ENCODE assay signal across 20 cellular contexts in genomic region chr12:52452101-52452500, GRCh38. TPM values are rescaled to one million over a fixed set of nuclear protein-coding genes. Genes with fewer than 3 reads are reported as not detected.
"Had no signal": no experiment of that assay in that cellular context is flagged by ENCODE, and none has a peak within 500 bp of the region (broad histone marks: within the 10 kb centered on the region; RNA-seq: fewer than 3 reads in every experiment).

TSS of gene KRT6B (minus strand) at chr12:52452146. CDS start at chr12:52452078, 68 bp downstream.

- H3K9me3 Mint-ChIP-seq: activated CD8-positive, alpha-beta T cell treated with anti-CD3 and anti-CD28 coated beads for 36 hours; activated naive CD8-positive, alpha-beta T cell treated with anti-CD3 and anti-CD28 coated beads, Interleukin-2, amount 50 U/mL, for 24 hours; activated T-cell treated with anti-CD3 and anti-CD28 coated beads, Interleukin-2, amount 50 U/mL, for 72 hours; endodermal cell; stimulated activated effector memory CD8-positive, alpha-beta T cell treated with anti-CD3 and anti-CD28 coated beads, Interleukin-12 subunit alpha, Interleukin-12 subunit beta, amount 100 ng/mL, for 72 hours; T-cell had no signal

- H3K36me3 Mint-ChIP-seq: stimulated activated effector memory CD8-positive, alpha-beta T cell treated with anti-CD3 and anti-CD28 coated beads, Interleukin-12 subunit alpha, Interleukin-12 subunit beta, amount 100 ng/mL, for 72 hours; T-cell had no signal

- H3K4me3 Mint-ChIP-seq: activated CD8-positive, alpha-beta T cell treated with anti-CD3 and anti-CD28 coated beads for 36 hours; activated naive CD8-positive, alpha-beta T cell treated with anti-CD3 and anti-CD28 coated beads, Interleukin-2, amount 50 U/mL, for 24 hours; activated T-cell treated with anti-CD3 and anti-CD28 coated beads, Interleukin-2, amount 50 U/mL, for 72 hours; endodermal cell; stimulated activated effector memory CD8-positive, alpha-beta T cell treated with anti-CD3 and anti-CD28 coated beads, Interleukin-12 subunit alpha, Interleukin-12 subunit beta, amount 100 ng/mL, for 72 hours; T-cell had no signal

- H3K9me3 ChIP-seq: gastrocnemius medialis, heart right ventricle, left lung, transverse colon had no signal

- ATAC-seq: activated CD8-positive, alpha-beta T cell treated with anti-CD3 and anti-CD28 coated beads for 36 hours; activated naive CD8-positive, alpha-beta T cell treated with anti-CD3 and anti-CD28 coated beads, Interleukin-2, amount 50 U/mL, for 24 hours; activated T-cell treated with anti-CD3 and anti-CD28 coated beads, Interleukin-2, amount 50 U/mL, for 72 hours; gastrocnemius medialis; left lung; T-cell had no signal

- DNase-seq: activated CD4-positive, alpha-beta T cell treated with anti-CD3 and anti-CD28 coated beads for 4 hours; activated CD8-positive, alpha-beta memory T cell treated with anti-CD3 and anti-CD28 coated beads, Interleukin-2, amount 50 U/mL, for 4 hours; activated CD8-positive, alpha-beta T cell treated with anti-CD3 and anti-CD28 coated beads for 36 hours; activated naive CD4-positive, alpha-beta T cell; activated naive CD8-positive, alpha-beta T cell treated with anti-CD3 and anti-CD28 coated beads, Interleukin-2, amount 50 U/mL, for 24 hours; activated T-cell treated with anti-CD3 and anti-CD28 coated beads, Interleukin-2, amount 50 U/mL, for 72 hours; caudate nucleus; endodermal cell; gastrocnemius medialis; heart right ventricle; left lung; retina; T-cell; transverse colon; WERI-Rb-1 had no signal

- H3K36me3 ChIP-seq: gastrocnemius medialis, heart right ventricle, left lung, transverse colon, WERI-Rb-1 had no signal

- H3K4me1 ChIP-seq: gastrocnemius medialis, heart right ventricle, left lung had no signal

- H3K27me3 ChIP-seq: gastrocnemius medialis, transverse colon had no signal

- H3K27ac ChIP-seq: gastrocnemius medialis, heart right ventricle, left lung, SK-N-MC, transverse colon, WERI-Rb-1 had no signal

- H3K27ac Mint-ChIP-seq: activated CD8-positive, alpha-beta T cell treated with anti-CD3 and anti-CD28 coated beads for 36 hours; activated naive CD8-positive, alpha-beta T cell treated with anti-CD3 and anti-CD28 coated beads, Interleukin-2, amount 50 U/mL, for 24 hours; activated T-cell treated with anti-CD3 and anti-CD28 coated beads, Interleukin-2, amount 50 U/mL, for 72 hours; endodermal cell; stimulated activated effector memory CD8-positive, alpha-beta T cell treated with anti-CD3 and anti-CD28 coated beads, Interleukin-12 subunit alpha, Interleukin-12 subunit beta, amount 100 ng/mL, for 72 hours; T-cell had no signal

- H3K4me1 Mint-ChIP-seq: endodermal cell had no signal

- H3K4me3 ChIP-seq: gastrocnemius medialis, heart right ventricle, left lung, SK-N-MC, transverse colon had no signal

RNA-seq across cellular contexts. Expression of gene KRT6B, which starts in this region (rescaled TPM):
- total RNA-seq: activated CD8-positive, alpha-beta T cell treated with anti-CD3 and anti-CD28 coated beads for 36 hours; activated T-cell treated with anti-CD3 and anti-CD28 coated beads, Interleukin-2, amount 50 U/mL, for 72 hours; astrocyte; endodermal cell; gastrocnemius medialis; heart right ventricle; left lung; mesenteric fat pad; osteocyte; T-cell; transverse colon had no signal
